ENCODE assay signal across 25 cellular contexts in the genomic region with DNA sequence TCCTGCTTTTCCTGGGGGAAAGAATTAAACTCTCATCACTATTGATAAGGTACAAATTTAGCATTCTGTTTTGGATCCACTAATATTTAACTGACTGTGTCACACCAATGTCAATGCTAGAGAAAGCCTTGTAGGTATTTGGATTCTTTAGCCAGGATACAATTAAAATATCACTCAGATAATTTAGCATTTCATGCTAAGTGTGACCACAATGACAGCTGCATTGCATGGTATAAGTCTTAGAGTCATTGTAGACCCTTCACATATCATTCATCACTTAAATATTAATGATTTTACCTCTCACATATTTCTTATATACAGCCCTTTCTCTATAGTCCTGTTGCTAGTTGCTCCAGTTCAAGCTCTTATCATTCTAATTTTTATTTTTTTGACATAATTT.
"Had no signal": no experiment of that assay in that cellular context is flagged by ENCODE, and none has a peak within 500 bp of the region (broad histone marks: within the 10 kb centered on the region; RNA-seq: fewer than 3 reads in every experiment).

No MANE protein-coding gene starts in this region.

- H3K4me3 ChIP-seq: colonic mucosa, esophagus squamous epithelium, gastrocnemius medialis, heart right ventricle, left lung, lower lobe of right lung, mucosa of descending colon had no signal

- H3K36me3 Mint-ChIP-seq: mesothelial cell of epicardium; naive thymus-derived CD4-positive, alpha-beta T cell had no signal

- DNase-seq: colonic mucosa; cortex of kidney; effector CD8-positive, alpha-beta T cell; effector memory CD8-positive, alpha-beta T cell; endodermal cell; erythroblast; esophagus squamous epithelium; foreskin fibroblast; foreskin melanocyte; gastrocnemius medialis; glutamatergic neuron; head of caudate nucleus; heart right ventricle; hippocampal formation; left cardiac atrium; left lung; left ventricle myocardium superior; lower lobe of right lung; mesenchymal stem cell; mucosa of descending colon; naive thymus-derived CD4-positive, alpha-beta T cell had no signal

- H3K27ac Mint-ChIP-seq: dendritic cell treated with granulocyte-macrophage colony-stimulating factor and Interleukin-4, amounts not matched to agents 40 ng/mL and 50 ng/mL, for 4 days; effector memory CD8-positive, alpha-beta T cell; endodermal cell; mesothelial cell of epicardium; naive thymus-derived CD4-positive, alpha-beta T cell had no signal

- H3K4me1 ChIP-seq: colonic mucosa, esophagus squamous epithelium, gastrocnemius medialis, lower lobe of right lung had no signal

- H3K36me3 ChIP-seq: colonic mucosa, esophagus squamous epithelium, gastrocnemius medialis, heart right ventricle, left lung, lower lobe of right lung had no signal

- H3K27me3 ChIP-seq: colonic mucosa, esophagus squamous epithelium, gastrocnemius medialis, left lung had no signal

- H3K9me3 ChIP-seq: colonic mucosa, esophagus squamous epithelium, gastrocnemius medialis, left lung, lower lobe of right lung, mucosa of descending colon had no signal

- ATAC-seq: effector memory CD8-positive, alpha-beta T cell; esophagus mucosa; gastrocnemius medialis; heart right ventricle; left cardiac atrium; left lung; left ventricle myocardium superior; lower lobe of right lung; mucosa of descending colon; naive thymus-derived CD4-positive, alpha-beta T cell had no signal

- H3K9me3 Mint-ChIP-seq: dendritic cell treated with granulocyte-macrophage colony-stimulating factor and Interleukin-4, amounts not matched to agents 40 ng/mL and 50 ng/mL, for 4 days; effector memory CD8-positive, alpha-beta T cell had no signal

- H3K4me3 Mint-ChIP-seq: dendritic cell treated with granulocyte-macrophage colony-stimulating factor and Interleukin-4, amounts not matched to agents 40 ng/mL and 50 ng/mL, for 4 days; effector memory CD8-positive, alpha-beta T cell; endodermal cell; mesothelial cell of epicardium; naive thymus-derived CD4-positive, alpha-beta T cell had no signal

- H3K27me3 Mint-ChIP-seq: dendritic cell treated with granulocyte-macrophage colony-stimulating factor and Interleukin-4, amounts not matched to agents 40 ng/mL and 50 ng/mL, for 4 days; effector memory CD8-positive, alpha-beta T cell; naive thymus-derived CD4-positive, alpha-beta T cell had no signal

- H3K27ac ChIP-seq: colonic mucosa, epithelial cell of prostate, esophagus squamous epithelium, gastrocnemius medialis, heart right ventricle, left lung, lower lobe of right lung had no signal
